In genomic region chr7:100127866-100128601, GRCh38 we compare ENCODE assay signal across 8 cellular contexts. TPM values are rescaled to one million over a fixed set of nuclear protein-coding genes. Genes with fewer than 3 reads are reported as not detected.
DNase-seq lines count a peak whose midpoint lies in the region; ATAC-seq and TF ChIP-seq lines count a peak whose summit lies in the region.

No MANE protein-coding gene starts in this region.

- H2BK5ac ChIP-seq in IMR-90 (ENCODE audit: low read depth, low read length, poor library complexity, severe bottlenecking) = peak overlapping the region; percentile 92

- peak overlapping the region; percentile 94 for H3K23ac ChIP-seq in IMR-90 (ENCODE audit: low read depth, low read length)

- DNase-seq in IMR-90 (no peak), foreskin keratinocyte (no peak), progenitor cell of endocrine pancreas (ENCODE audit: low spot score, unreplicated experiment) (no peak), ecto neural progenitor cell (ENCODE audit: low spot score) (no peak), HuH-7.5 (ENCODE audit: low spot score) (no peak)
- DNase-seq in activated CD8-positive, alpha-beta memory T cell treated with anti-CD3 and anti-CD28 coated beads, Interleukin-2, amount 50 U/mL, for 4 hours = peak; percentile 32

- H4K91ac ChIP-seq in IMR-90 (ENCODE audit: insufficient read depth, low read depth, low read length) = peak overlapping the region; percentile 78

- H3K4me3 Mint-ChIP-seq in progenitor cell of endocrine pancreas (ENCODE audit: low read depth) = peak overlapping the region; percentile 76

- peak overlapping the region; percentile 93 for H3K4ac ChIP-seq in IMR-90 (ENCODE audit: low read depth, low read length)

- peak overlapping the region; percentile 92 for H2AFZ ChIP-seq in IMR-90 (replicated peaks; ENCODE audit: low read length, poor library complexity)

- H3K9me1 ChIP-seq in IMR-90 (ENCODE audit: insufficient read depth, low read length) = peaks cover 4% of the 10 kb centered on the region; the same call in 1 of the 2 replicates

- no peak for TF ChIP-seq RAD21 in IMR-90 (IDR thresholded peaks at IDR 0.05; ENCODE audit: low read length)

- H2AK5ac ChIP-seq in IMR-90 (ENCODE audit: low read depth, low read length) = peak overlapping the region; percentile 86

- H4K5ac ChIP-seq in IMR-90 (ENCODE audit: low read depth, low read length) = peak overlapping the region; percentile 75

- peak overlapping the region; percentile 1; the same call in 1 of the 3 replicates for H2BK15ac ChIP-seq in IMR-90 (ENCODE audit: low read depth, low read length)

- H3K27ac Mint-ChIP-seq in progenitor cell of endocrine pancreas = peak overlapping the region; percentile 12

- peak overlapping the region; percentile 13; the same call in 1 of the 2 replicates for H3K18ac ChIP-seq in IMR-90 (ENCODE audit: low read depth, low read length)

- CTCF ChIA-PET in IMR-90 (lab: Yijun Ruan, JAX) = interaction anchor here (0.6 kb wide), 1 partner anchor 138 kb away, joined by 3 read pairs; no protein-coding TSS in a partner anchor

- no peaks in the 10 kb centered on the region for H4K20me1 ChIP-seq in IMR-90 (ENCODE audit: insufficient read depth, low read length)

- H3K27me3 ChIP-seq in IMR-90 (ENCODE audit: control insufficient read depth, insufficient read depth, low read length) = no peaks in the 10 kb centered on the region
- no peaks in the 10 kb centered on the region for H3K27me3 ChIP-seq in foreskin keratinocyte

- peak; percentile 10 for ATAC-seq in IMR-90 (ENCODE audit: low read depth)
- no peak for ATAC-seq in foreskin keratinocyte
- no peak for ATAC-seq in HG03354 (IDR thresholded peaks at IDR 0.05; ENCODE audit: poor library complexity, severe bottlenecking, unreplicated experiment)

- peak overlapping the region; percentile 94 for H3K27ac ChIP-seq in IMR-90 (ENCODE audit: insufficient read depth, low read length)
- peak overlapping the region; percentile 90 for H3K27ac ChIP-seq in foreskin keratinocyte

- no TSS peak for BruUV-seq in IMR-90 (replicated peaks; lab: Mats Ljungman, UMichigan)

- dilution Hi-C loops in IMR-90 (cut with HindIII; ENCODE audit: low sequenced_read_pairs, unreplicated experiment) = no loop called here

- in situ Hi-C loops in IMR-90 (cut with MboI; ENCODE audit: low sequenced_read_pairs) = no loop called here

- no peaks in the 10 kb centered on the region for H3K9me3 Mint-ChIP-seq in progenitor cell of endocrine pancreas (ENCODE audit: low read depth)

- peak overlapping the region; percentile 92 to 94 for H4K8ac ChIP-seq in IMR-90 (ENCODE audit: low read depth in 2 of 2, low read length in 2 of 2)

- H2AK9ac ChIP-seq in IMR-90 (replicated peaks; ENCODE audit: low read depth, low read length, poor library complexity) = peak overlapping the region; percentile 96

- H3K14ac ChIP-seq in IMR-90 (replicated peaks; ENCODE audit: low read depth, low read length) = peak overlapping the region; percentile 82

- TF ChIP-seq CTCF in IMR-90 (conservative IDR thresholded peaks at IDR 0.05; ENCODE audit: low read depth, low read length) = no peak
- no peak for TF ChIP-seq CTCF in foreskin keratinocyte (conservative IDR thresholded peaks at IDR 0.05)
- no peak for TF ChIP-seq CTCF in progenitor cell of endocrine pancreas (IDR thresholded peaks at IDR 0.05; ENCODE audit: unreplicated experiment)

- no peaks in the 10 kb centered on the region for H3K36me3 Mint-ChIP-seq in progenitor cell of endocrine pancreas (ENCODE audit: insufficient read depth)

- no peaks in the 10 kb centered on the region for H3K36me3 ChIP-seq in ES-I3 (ENCODE audit: insufficient read depth, low read length)
- H3K36me3 ChIP-seq in IMR-90 (ENCODE audit: control insufficient read depth, insufficient read depth, low read length) = peaks cover 4% of the 10 kb centered on the region; the same call in 1 of the 2 replicates

- H3K4me1 ChIP-seq in ES-I3 (ENCODE audit: insufficient read depth, low read length) = 0 out of 2 replicates have a peak, but pooled peaks cover 6% of the 10 kb centered on the region
- peaks cover 2% of the 10 kb centered on the region; the same call in 1 of the 2 replicates for H3K4me1 ChIP-seq in IMR-90 (ENCODE audit: control insufficient read depth, insufficient read depth, low read length)
- peaks cover 9% of the 10 kb centered on the region for H3K4me1 ChIP-seq in foreskin keratinocyte

- H3K4me3 ChIP-seq in IMR-90 (ENCODE audit: insufficient read depth, low read depth, low read length) = peak overlapping the region; percentile 68

- no peak for TF ChIP-seq POLR2A in IMR-90 (IDR thresholded peaks at IDR 0.05; ENCODE audit: low read depth, low read length)

- H3K4me2 ChIP-seq in IMR-90 (ENCODE audit: low read depth, low read length) = peak overlapping the region; percentile 88

- no peak overlapping the region for H2BK20ac ChIP-seq in IMR-90 (ENCODE audit: low read depth, low read length)

- intact Hi-C loops in IMR-90 (cut with micrococcal nuclease) = no loop called here

- WGBS in IMR-90 (ENCODE audit: extremely low coverage in 2 of 2, insufficient read length in 1 of 2), 2 experiments = 4% methylated on average over 25 of the region's 37 CpGs; no CpG with 5 or more reads in 1 of the 2 experiments

- peaks cover 9% of the 10 kb centered on the region for H3K27me3 Mint-ChIP-seq in progenitor cell of endocrine pancreas

- H2BK120ac ChIP-seq in IMR-90 (ENCODE audit: low read depth, low read length) = peak overlapping the region; percentile 4; the same call in 1 of the 2 replicates

- POLR2A ChIA-PET in IMR-90 (lab: Charles Lee; ENCODE audit: unreplicated experiment) = no interaction called here

- peak overlapping the region; percentile 17; the same call in 1 of the 2 replicates for H3K56ac ChIP-seq in IMR-90 (ENCODE audit: extremely low read depth, insufficient read depth, low read length)

- peaks cover 12 to 43% of the 10 kb centered on the region in 2 experiments; a peak in 3 of 4 replicates for H3K79me1 ChIP-seq in IMR-90 (ENCODE audit: low read depth in 1 of 2, low read length in 2 of 2)

- peaks cover 5% of the 10 kb centered on the region for H3K4me1 Mint-ChIP-seq in progenitor cell of endocrine pancreas (ENCODE audit: low read depth)

- H3K9me3 ChIP-seq in ES-I3 (ENCODE audit: control insufficient read depth, insufficient read depth, low read length) (no peaks in the 10 kb centered on the region), IMR-90 (ENCODE audit: control insufficient read depth, insufficient read depth, low read length) (no peaks in the 10 kb centered on the region)

- H3K9ac ChIP-seq in ES-I3 (ENCODE audit: low read depth, low read length) = peak overlapping the region; percentile 88
- peak overlapping the region; percentile 97 for H3K9ac ChIP-seq in IMR-90 (ENCODE audit: low read depth, low read length)

TF ChIP-seq in IMR-90, 13 proteins besides CTCF, POLR2A, EP300 and RAD21 (continues in another document):
- TF ChIP-seq CHD1 (IDR thresholded peaks at IDR 0.05; ENCODE audit: low read depth, low read length) (no peak), USF2 (IDR thresholded peaks at IDR 0.05; ENCODE audit: low read depth, low read length) (no peak), CEBPB (IDR thresholded peaks at IDR 0.05; ENCODE audit: low read depth, low read length) (no peak), MXI1 (IDR thresholded peaks at IDR 0.05; ENCODE audit: borderline replicate concordance, low read depth, low read length) (no peak), FOS (IDR thresholded peaks at IDR 0.05; ENCODE audit: low read depth, low read length) (no peak), RCOR1 (IDR thresholded peaks at IDR 0.05; ENCODE audit: insufficient replicate concordance, low read length) (no peak)

RNA-seq across cellular contexts. Expression of gene MBLAC1, which starts 1.3 kb away (rescaled TPM):
- total RNA-seq in IMR-90 (2012; rRNA removed) (0.56 and 0.72 TPM in 2 replicates), foreskin keratinocyte (1.3 and 1.4 TPM in 2 replicates), progenitor cell of endocrine pancreas (1.6 and 2.2 TPM in 2 replicates)
- polyA plus RNA-seq in IMR-90 (2012; rRNA removed) (1.4 and 1.6 TPM in 2 replicates), foreskin keratinocyte (1.1 and 1.7 TPM in 2 replicates)
- 2.8 and 3.1 TPM in 2 replicates for polyA plus RNA-seq in IMR-90 (2012; cell fraction: cytosol; rRNA removed)
- polyA plus RNA-seq in IMR-90 (2012; cell fraction: nucleus; rRNA removed; ENCODE audit: low replicate concordance) = 1.8 and 3.1 TPM in 2 replicates

RNA-seq across cellular contexts. Expression of gene CNPY4, which starts 8.6 kb away (rescaled TPM):
- total RNA-seq in IMR-90 (2012; rRNA removed) (13.3 and 20.0 TPM in 2 replicates), foreskin keratinocyte (10.9 and 13.0 TPM in 2 replicates), progenitor cell of endocrine pancreas (22.5 and 25.5 TPM in 2 replicates)
- polyA plus RNA-seq in IMR-90 (2012; rRNA removed) (18.1 and 21.9 TPM in 2 replicates), foreskin keratinocyte (11.7 and 12.1 TPM in 2 replicates)
- polyA plus RNA-seq in IMR-90 (2012; cell fraction: cytosol; rRNA removed) = 9.3 and 14.0 TPM in 2 replicates
- 10.9 and 19.5 TPM in 2 replicates for polyA plus RNA-seq in IMR-90 (2012; cell fraction: nucleus; rRNA removed; ENCODE audit: low replicate concordance)

RNA-seq across cellular contexts. Expression of gene TAF6, which starts 8.9 kb away (rescaled TPM):
- total RNA-seq in IMR-90 (2012; rRNA removed) (11.3 and 14.4 TPM in 2 replicates), foreskin keratinocyte (42.7 and 44.0 TPM in 2 replicates), progenitor cell of endocrine pancreas (79.6 and 91.2 TPM in 2 replicates)
- polyA plus RNA-seq in IMR-90 (2012; rRNA removed) (55.3 and 56.5 TPM in 2 replicates), foreskin keratinocyte (47.4 and 50.8 TPM in 2 replicates)
- polyA plus RNA-seq in IMR-90 (2012; cell fraction: cytosol; rRNA removed) = 48.4 and 56.7 TPM in 2 replicates
- 51.7 and 92.5 TPM in 2 replicates for polyA plus RNA-seq in IMR-90 (2012; cell fraction: nucleus; rRNA removed; ENCODE audit: low replicate concordance)

RNA-seq across cellular contexts. Expression of gene LAMTOR4, which starts 20.7 kb away (rescaled TPM):
- total RNA-seq in IMR-90 (2012; rRNA removed) = 131 and 134 TPM in 2 replicates
- 268 and 289 TPM in 2 replicates for polyA plus RNA-seq in IMR-90 (2012; rRNA removed)
- polyA plus RNA-seq in IMR-90 (2012; cell fraction: cytosol; rRNA removed) = 524 and 774 TPM in 2 replicates
- 184 and 232 TPM in 2 replicates for polyA plus RNA-seq in IMR-90 (2012; cell fraction: nucleus; rRNA removed; ENCODE audit: low replicate concordance)
- 121 and 131 TPM in 2 replicates for total RNA-seq in foreskin keratinocyte
- 196 and 202 TPM in 2 replicates for polyA plus RNA-seq in foreskin keratinocyte
- 106 and 116 TPM in 2 replicates for total RNA-seq in progenitor cell of endocrine pancreas

RNA-seq across cellular contexts. Expression of gene AP4M1, which starts 26.6 kb away (rescaled TPM):
- total RNA-seq in IMR-90 (2012; rRNA removed) (18.6 and 21.1 TPM in 2 replicates), foreskin keratinocyte (20.0 and 20.2 TPM in 2 replicates), progenitor cell of endocrine pancreas (34.0 and 36.0 TPM in 2 replicates)
- polyA plus RNA-seq in IMR-90 (2012; rRNA removed) (20.5 and 21.4 TPM in 2 replicates), foreskin keratinocyte (21.2 and 23.9 TPM in 2 replicates)
- polyA plus RNA-seq in IMR-90 (2012; cell fraction: cytosol; rRNA removed) = 17.7 and 24.6 TPM in 2 replicates
- 52.6 and 55.7 TPM in 2 replicates for polyA plus RNA-seq in IMR-90 (2012; cell fraction: nucleus; rRNA removed; ENCODE audit: low replicate concordance)
